8 cellular contexts compared by ENCODE assay signal in the genomic region with DNA sequence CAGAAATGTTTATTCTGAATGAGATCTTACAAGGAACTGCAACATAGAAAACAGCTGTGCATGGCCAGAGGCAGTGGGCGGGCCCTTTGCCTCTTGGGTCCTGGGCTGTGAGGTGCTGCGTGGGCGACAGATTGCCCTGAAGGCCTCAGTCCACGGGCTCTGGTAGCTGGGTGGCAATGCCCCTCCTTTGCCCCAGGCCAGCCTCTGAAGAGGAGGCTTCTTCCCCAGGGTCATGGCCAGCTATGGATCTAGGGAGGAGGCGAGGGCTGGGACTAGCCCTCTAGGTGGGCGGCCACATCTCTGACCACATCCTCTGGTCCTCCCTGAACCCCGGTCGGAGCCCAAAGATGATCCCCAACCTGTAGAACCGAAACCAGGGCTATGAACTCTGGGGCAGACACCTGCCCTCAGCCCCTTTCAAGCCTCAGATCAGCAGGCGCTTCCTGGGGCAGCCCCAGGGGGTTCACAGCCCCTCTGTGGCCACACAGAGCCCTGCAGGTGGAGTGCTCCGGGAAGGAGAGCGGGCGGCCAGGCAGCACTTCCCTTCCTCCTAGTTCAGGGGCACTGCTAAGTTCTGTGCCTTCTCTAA. TPM values are rescaled to one million over a fixed set of nuclear protein-coding genes. Genes with fewer than 3 reads are reported as not detected.
A peak's percentile ranks its signal among the peaks of the same experiment; 100 is the strongest.
DNase-seq lines count a peak whose midpoint lies in the region; ATAC-seq and TF ChIP-seq lines count a peak whose summit lies in the region.

No MANE protein-coding gene starts in this region.

- peak overlapping the region; percentile 74 for H3K27ac Mint-ChIP-seq in osteocyte (ENCODE audit: unreplicated experiment)

- no peaks in the 10 kb centered on the region for H3K27me3 Mint-ChIP-seq in osteocyte (ENCODE audit: unreplicated experiment)

- peaks cover 4% of the 10 kb centered on the region for H3K36me3 Mint-ChIP-seq in osteocyte (ENCODE audit: unreplicated experiment)

- ATAC-seq in GM21381 (IDR thresholded peaks at IDR 0.05; ENCODE audit: unreplicated experiment), result peak; percentile 51
- peak; percentile 61 for ATAC-seq in HG03521 (IDR thresholded peaks at IDR 0.05; ENCODE audit: unreplicated experiment)

- H3K4me3 Mint-ChIP-seq in osteocyte (ENCODE audit: unreplicated experiment), result no peak overlapping the region

- H3K4me1 Mint-ChIP-seq in osteocyte (ENCODE audit: unreplicated experiment), result peaks cover 45% of the 10 kb centered on the region

- no peaks in the 10 kb centered on the region for H3K9me3 Mint-ChIP-seq in osteocyte (ENCODE audit: unreplicated experiment)

- peak; percentile 54 for DNase-seq in activated naive CD4-positive, alpha-beta T cell treated with anti-CD3 and anti-CD28 coated beads, Interleukin-2, amount 50 U/mL, for 16 hours
- DNase-seq in osteocyte (ENCODE audit: extremely low spot score, unreplicated experiment) (no peak), NCI-H2196 treated with DMSO at 0.1 percent for 48 hours (lab: John Stamatoyannopoulos, UW; ENCODE audit: unreplicated experiment) (no peak), SW 1271 (lab: John Stamatoyannopoulos, UW) (no peak), NCI-H1092 (lab: John Stamatoyannopoulos, UW) (no peak)

- TF ChIP-seq CTCF in GM12875 (IDR thresholded peaks at IDR 0.05; ENCODE audit: borderline replicate concordance, insufficient read depth, low read depth, low read length) (peak; percentile 56), osteocyte (IDR thresholded peaks at IDR 0.05) (no peak)

- peak overlapping the region; percentile 19 for H3K4me3 ChIP-seq in GM12875 (ENCODE audit: low read depth, low read length)

RNA-seq across cellular contexts. Expression of a gene that starts 6.6 kb away (rescaled TPM):
- 0.68 and 1.7 TPM in 2 replicates for total RNA-seq in osteocyte

RNA-seq across cellular contexts. Expression of a gene that starts 27.3 kb away (rescaled TPM):
- total RNA-seq in osteocyte, result 57.4 and 61.0 TPM in 2 replicates

RNA-seq across cellular contexts. Expression of a gene that starts 40.7 kb away (rescaled TPM):
- 27.1 and 29.2 TPM in 2 replicates for total RNA-seq in osteocyte

RNA-seq across cellular contexts. Expression of a gene that starts 48.1 kb away (rescaled TPM):
- total RNA-seq in osteocyte, result 16.0 and 18.6 TPM in 2 replicates
